In the genomic region with DNA sequence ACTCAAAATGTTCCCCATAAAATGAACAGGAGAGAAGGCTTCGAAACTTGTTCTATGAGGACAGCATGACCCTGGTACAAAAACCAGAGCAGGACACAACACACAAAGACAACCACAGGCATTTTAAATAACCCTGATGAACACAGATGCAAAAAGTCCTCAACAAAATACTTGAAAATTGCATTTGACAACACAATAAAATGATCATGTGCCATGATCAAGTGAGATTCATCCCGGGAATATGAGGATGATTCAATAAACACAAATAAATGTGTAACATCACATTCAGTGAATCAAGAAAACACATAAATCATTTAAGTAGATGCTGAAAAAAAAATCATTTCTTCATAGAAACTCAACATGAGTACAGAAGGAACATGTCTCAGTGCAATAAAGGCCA, we compare ENCODE assay signal across 27 cellular contexts.
"Had no signal": no experiment of that assay in that cellular context is flagged by ENCODE, and none has a peak within 500 bp of the region (broad histone marks: within the 10 kb centered on the region; RNA-seq: fewer than 3 reads in every experiment).

No MANE protein-coding gene starts in this region.

- H3K4me1 ChIP-seq: stomach, suprapubic skin, testis, thyroid gland, tibial artery, tibial nerve, transverse colon, upper lobe of left lung, upper lobe of right lung, uterus, vagina had no signal

- H3K36me3 ChIP-seq: stomach, suprapubic skin, thoracic aorta, thyroid gland, tibial artery, tibial nerve, transverse colon, upper lobe of left lung, upper lobe of right lung, uterus, vagina had no signal

- ATAC-seq: stimulated activated effector memory CD8-positive, alpha-beta T cell treated with anti-CD3 and anti-CD28 coated beads, Interleukin-12 subunit alpha, Interleukin-12 subunit beta, amount 100 ng/mL, for 72 hours; stimulated activated memory B cell treated with anti-CD40 and anti-IgM and Interleukin-4, amounts not matched to agents 10 μg/mL and 1 μg/mL and 100 μg/mL, for 72 hours; stimulated activated naive B cell treated with anti-CD40 and anti-IgM and Interleukin-4, amounts not matched to agents 10 μg/mL and 1 μg/mL and 100 μg/mL, for 72 hours; stimulated activated naive CD8-positive, alpha-beta T cell treated with anti-CD3 and anti-CD28 coated beads, Interleukin-15, amount 100 ng/mL, for 72 hours; stimulated activated naive CD8-positive, alpha-beta T cell treated with anti-CD3 and anti-CD28 coated beads, Interleukin-15, Interleukin-2, amounts not matched to agents 100 U/mL and 50 U/mL, for 24 hours; upper lobe of right lung had no signal

- H3K27me3 ChIP-seq: suprapubic skin, testis, thyroid gland, tibial nerve, transverse colon, upper lobe of left lung, upper lobe of right lung, uterus, vagina had no signal

- H3K9me3 ChIP-seq: suprapubic skin, testis, thoracic aorta, thyroid gland, tibial artery, tibial nerve, transverse colon, upper lobe of left lung, upper lobe of right lung, uterus, vagina had no signal

- DNase-seq: stimulated activated CD4-positive, alpha-beta T cell treated with anti-CD3 and anti-CD28 coated beads, Interleukin-2, amount 100 ng/mL, for 48 hours; stimulated activated CD4-positive, alpha-beta T cell treated with anti-CD3 and anti-CD28 coated beads, Interleukin-4, amount 100 ng/mL, for 1 hour; stimulated activated CD4-positive, alpha-beta T cell treated with anti-CD3 and anti-CD28 coated beads, Interleukin-4, amount 100 ng/mL, for 24 hours; stimulated activated CD4-positive, alpha-beta T cell treated with anti-CD3 and anti-CD28 coated beads, Interleukin-4, amount 100 ng/mL, for 4 hours; stimulated activated CD8-positive, alpha-beta memory T cell treated with anti-CD3 and anti-CD28 coated beads, Interleukin-4, amount 100 ng/mL, for 48 hours; stimulated activated naive B cell treated with anti-CD40 and anti-IgM and Interleukin-4, amounts not matched to agents 10 μg/mL and 1 μg/mL and 100 μg/mL, for 72 hours; stimulated activated naive CD4-positive, alpha-beta T cell; stimulated activated naive CD4-positive, alpha-beta T cell treated with Interleukin-2 at 50 U/mL for 16 hours; stimulated activated naive CD8-positive, alpha-beta T cell treated with anti-CD3 and anti-CD28 coated beads, Interleukin-15, amount 100 ng/mL, for 72 hours; stimulated activated naive CD8-positive, alpha-beta T cell treated with anti-CD3 and anti-CD28 coated beads, Interleukin-15, Interleukin-2, amounts not matched to agents 100 U/mL and 50 U/mL, for 24 hours; stomach; substantia nigra; testis; thyroid gland; tibial artery; transverse colon; trophoblast cell; upper lobe of left lung; upper lobe of right lung; uterus had no signal

- FAIRE-seq: urothelium cell line had no signal

- H3K4me3 ChIP-seq: stomach, suprapubic skin, testis, thoracic aorta, thyroid gland, tibial artery, tibial nerve, transverse colon, upper lobe of left lung, upper lobe of right lung, uterus, vagina had no signal

- H3K27ac ChIP-seq: stomach, suprapubic skin, testis, thoracic aorta, thyroid gland, tibial artery, tibial nerve, transverse colon, upper lobe of left lung, upper lobe of right lung, uterus, vagina had no signal
